20 cellular contexts compared by ENCODE assay signal in the genomic region with DNA sequence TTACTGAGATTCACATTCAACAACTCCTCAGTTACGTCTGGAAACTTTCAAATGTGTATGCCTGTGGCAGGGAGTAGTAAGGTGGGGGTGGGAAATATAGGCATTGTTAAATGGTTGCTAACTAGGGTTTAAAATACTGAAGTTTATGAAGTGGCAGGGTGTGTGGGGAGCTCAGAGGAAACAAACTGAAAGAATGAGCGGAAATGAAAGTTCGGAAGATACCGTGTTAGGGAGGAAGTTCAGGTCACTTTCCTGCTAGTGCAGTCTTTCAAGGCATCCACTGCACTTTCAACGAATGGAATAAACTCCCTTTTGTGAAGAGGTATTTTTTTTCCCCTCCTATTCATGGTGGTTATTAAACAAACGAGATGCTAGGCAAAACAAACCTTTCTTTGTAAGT.
"Had no signal": no experiment of that assay in that cellular context is flagged by ENCODE, and none has a peak within 500 bp of the region (broad histone marks: within the 10 kb centered on the region; RNA-seq: fewer than 3 reads in every experiment).

No MANE protein-coding gene starts in this region.

- H3K27ac Mint-ChIP-seq: activated naive CD8-positive, alpha-beta T cell treated with anti-CD3 and anti-CD28 coated beads, Interleukin-2, amount 10 ng/mL, durations not matched to agents 7 days and 5 days; activated T-helper 2 cell treated with anti-CD3 and anti-CD28 coated beads, Interferon-gamma antibody, Interleukin-2, Interleukin-4, amounts not matched to agents 10 μg/mL and 5 μg/mL and 100 μg/mL, durations not matched to agents 14 hours and 24 hours and 36 hours; stimulated activated effector memory CD8-positive, alpha-beta T cell treated with anti-CD3 and anti-CD28 coated beads, Interleukin-12 subunit alpha, Interleukin-12 subunit beta, amount 100 ng/mL, for 72 hours; type B pancreatic cell had no signal

- H3K27me3 ChIP-seq: body of pancreas, esophagus squamous epithelium, pancreas, stomach had no signal

- H3K27me3 Mint-ChIP-seq: activated naive CD8-positive, alpha-beta T cell treated with anti-CD3 and anti-CD28 coated beads, Interleukin-2, amount 10 ng/mL, durations not matched to agents 7 days and 5 days; type B pancreatic cell had no signal

- H3K27ac ChIP-seq: pancreas, stomach had no signal

- H3K36me3 ChIP-seq: esophagus squamous epithelium, pancreas had no signal

- H3K9me3 ChIP-seq: body of pancreas, esophagus squamous epithelium, pancreas, stomach had no signal

- ATAC-seq: activated CD4-positive, CD25-positive, alpha-beta regulatory T cell treated with anti-CD3 and anti-CD28 coated beads, Interleukin-2, amount 50 U/mL, for 24 hours; body of pancreas; naive thymus-derived CD8-positive, alpha-beta T cell; pancreas; sciatic nerve; stimulated activated effector memory CD8-positive, alpha-beta T cell treated with anti-CD3 and anti-CD28 coated beads, Interleukin-12 subunit alpha, Interleukin-12 subunit beta, amount 100 ng/mL, for 72 hours had no signal

- H3K4me1 ChIP-seq: esophagus squamous epithelium, pancreas had no signal

- H3K4me3 Mint-ChIP-seq: activated naive CD8-positive, alpha-beta T cell treated with anti-CD3 and anti-CD28 coated beads, Interleukin-2, amount 10 ng/mL, durations not matched to agents 7 days and 5 days; stimulated activated effector memory CD8-positive, alpha-beta T cell treated with anti-CD3 and anti-CD28 coated beads, Interleukin-12 subunit alpha, Interleukin-12 subunit beta, amount 100 ng/mL, for 72 hours; type B pancreatic cell had no signal

- H3K36me3 Mint-ChIP-seq: stimulated activated effector memory CD8-positive, alpha-beta T cell treated with anti-CD3 and anti-CD28 coated beads, Interleukin-12 subunit alpha, Interleukin-12 subunit beta, amount 100 ng/mL, for 72 hours had no signal

- H3K4me3 ChIP-seq: body of pancreas, esophagus squamous epithelium, pancreas, smooth muscle cell, stomach had no signal

- H3K4me2 ChIP-seq: smooth muscle cell had no signal

- DNase-seq: activated naive CD4-positive, alpha-beta T cell treated with Interleukin-2 at 50 U/mL for 16 hours; activated naive CD8-positive, alpha-beta T cell treated with anti-CD3 and anti-CD28 coated beads, Interleukin-2, amount 10 ng/mL, durations not matched to agents 7 days and 5 days; activated T-cell treated with anti-CD3 and anti-CD28 coated beads for 4 hours; amygdala; body of pancreas; central memory CD4-positive, alpha-beta T cell; effector CD4-positive, alpha-beta T cell; esophagus squamous epithelium; mesenchymal stem cell; naive thymus-derived CD8-positive, alpha-beta T cell; pancreas; stimulated activated CD4-positive, alpha-beta T cell treated with anti-CD3 and anti-CD28 coated beads, Interleukin-4, amount 100 ng/mL, for 1 hour; stomach; SW 1271 had no signal

- H3K9me3 Mint-ChIP-seq: activated naive CD8-positive, alpha-beta T cell treated with anti-CD3 and anti-CD28 coated beads, Interleukin-2, amount 10 ng/mL, durations not matched to agents 7 days and 5 days; activated T-helper 2 cell treated with anti-CD3 and anti-CD28 coated beads, Interferon-gamma antibody, Interleukin-2, Interleukin-4, amounts not matched to agents 10 μg/mL and 5 μg/mL and 100 μg/mL, durations not matched to agents 14 hours and 24 hours and 36 hours; naive thymus-derived CD8-positive, alpha-beta T cell; stimulated activated effector memory CD8-positive, alpha-beta T cell treated with anti-CD3 and anti-CD28 coated beads, Interleukin-12 subunit alpha, Interleukin-12 subunit beta, amount 100 ng/mL, for 72 hours; type B pancreatic cell had no signal
